ENCODE assay signal across 24 cellular contexts in genomic region chr15:76353903-76354302, GRCh38. TPM values are rescaled to one million over a fixed set of nuclear protein-coding genes. Genes with fewer than 3 reads are reported as not detected.
A peak's percentile ranks its signal among the peaks of the same experiment; 100 is the strongest.
DNase-seq lines count a peak whose midpoint lies in the region; ATAC-seq, FAIRE-seq and TF ChIP-seq lines count a peak whose summit lies in the region.
"Had no signal": no experiment of that assay in that cellular context is flagged by ENCODE, and none has a peak within 500 bp of the region (broad histone marks: within the 10 kb centered on the region; RNA-seq: fewer than 3 reads in every experiment).

No MANE protein-coding gene starts in this region.

- TF ChIP-seq CTCF in liver (IDR thresholded peaks at IDR 0.05; ENCODE audit: low read depth, low read length, missing input control): no peak
- no peak for TF ChIP-seq CTCF in HepG2 (CRISPR knock-in tag; IDR thresholded peaks at IDR 0.05)
- no peak for TF ChIP-seq CTCF in K562 (IDR thresholded peaks at IDR 0.05 in 2 of 3, conservative IDR thresholded peaks at IDR 0.05 in 1 of 3; ENCODE audit: insufficient read depth in 2 of 3, low read depth in 1 of 3, low read length in 3 of 3)
- no peak for TF ChIP-seq CTCF in osteocyte (IDR thresholded peaks at IDR 0.05)

- H3K79me2 ChIP-seq in HepG2 (ENCODE audit: insufficient read depth, low read length) (no peaks in the 10 kb centered on the region), K562 (ENCODE audit: control insufficient read depth, insufficient read depth, low read length) (no peaks in the 10 kb centered on the region)

- H2AFZ ChIP-seq in HepG2 (ENCODE audit: low read length) (no peak overlapping the region), K562 (ENCODE audit: low read depth, low read length) (no peak overlapping the region)
- H2AFZ ChIP-seq: GM23338 had no signal

- H3K9ac ChIP-seq in liver (ENCODE audit: low read depth in 1 of 2, low read length in 2 of 2): no peak overlapping the region
- no peak overlapping the region for H3K9ac ChIP-seq in HepG2 (ENCODE audit: insufficient read depth, low read depth, low read length)
- no peak overlapping the region for H3K9ac ChIP-seq in K562 (ENCODE audit: insufficient read depth in 1 of 2, low read depth in 2 of 2, low read length in 2 of 2)
- H3K9ac ChIP-seq in stomach smooth muscle (ENCODE audit: low read length in 2 of 2): peak overlapping the region in 1 of 2 donors; percentile 6
- H3K9ac ChIP-seq: BLaER1 had no signal

- H3K27me3 Mint-ChIP-seq in osteocyte (ENCODE audit: unreplicated experiment): peaks cover 26% of the 10 kb centered on the region

- H3K9me1 ChIP-seq in K562 (ENCODE audit: control insufficient read depth, insufficient read depth, low read length): no peaks in the 10 kb centered on the region

- no peaks in the 10 kb centered on the region for H3K36me3 Mint-ChIP-seq in osteocyte (ENCODE audit: unreplicated experiment)

- 70% methylated on average over 10 of the region's 10 CpGs for WGBS in liver
- WGBS in HepG2 (ENCODE audit: low lambda C conversion rate): 95% methylated on average over 10 of the region's 10 CpGs
- 18% methylated on average over 10 of the region's 10 CpGs for WGBS in K562 (ENCODE audit: insufficient coverage, low coverage, missing lambda C conversion rate)

- in situ Hi-C loops in HepG2 (cut with HindIII; ENCODE audit: extremely low pct_ligation_motif_present, low pct_unique_long_range_greater_than_20kb): no loop called here
- in situ Hi-C loops in K562 (cut with MboI): no loop called here

- H3K4me2 ChIP-seq in HepG2 (ENCODE audit: low read depth, low read length): no peak overlapping the region
- no peak overlapping the region for H3K4me2 ChIP-seq in K562 (ENCODE audit: insufficient read depth, low read length)
- H3K4me2 ChIP-seq: BLaER1, GM23338 had no signal

- no peak for DNase-seq in HepG2 (ENCODE audit: low spot score)
- no peak for DNase-seq in K562 (ENCODE audit: extremely low read depth in 1 of 4, low spot score in 3 of 4)
- DNase-seq in left lobe of liver (ENCODE audit: low spot score): peak; percentile 63
- DNase-seq in osteocyte (ENCODE audit: extremely low spot score, unreplicated experiment): no peak
- no peak for DNase-seq in NCI-H2171 treated with DMSO at 0.1 percent for 48 hours (lab: John Stamatoyannopoulos, UW)
- DNase-seq: CD4-positive, CD25-positive, alpha-beta regulatory T cell; CD8-positive, alpha-beta T cell; DMS 273 treated with DMSO at 0.1 percent for 48 hours; DMS79; EL; GDM1; H9; HFFc6 had no signal

- H3K27ac ChIP-seq in liver (ENCODE audit: low read depth in 1 of 2, low read length in 2 of 2) (no peak overlapping the region), HepG2 (ENCODE audit: extremely low read length, insufficient read depth, low read length) (no peak overlapping the region), K562 (ENCODE audit: extremely low read depth, low read depth, low read length) (no peak overlapping the region), stomach smooth muscle (ENCODE audit: low read length) (no peak overlapping the region)
- H3K27ac ChIP-seq: 22Rv1, BLaER1, C4-2B had no signal

- H3K9me3 ChIP-seq in liver (ENCODE audit: control insufficient read depth in 4 of 4, low read length in 3 of 4) (no peaks in the 10 kb centered on the region), HepG2 (ENCODE audit: low read length) (no peaks in the 10 kb centered on the region), K562 (replicated peaks; ENCODE audit: control insufficient read depth, insufficient read depth, low read depth, low read length) (no peaks in the 10 kb centered on the region), stomach smooth muscle (ENCODE audit: control insufficient read depth in 2 of 2, low read length in 2 of 2) (no peaks in the 10 kb centered on the region)
- H3K9me3 ChIP-seq: BLaER1 had no signal

- no peak for TF ChIP-seq POLR2A in HepG2 (IDR thresholded peaks at IDR 0.05; ENCODE audit: insufficient read depth in 1 of 2, low read depth in 2 of 2, low read length in 2 of 2)
- TF ChIP-seq POLR2A in K562 (conservative IDR thresholded peaks at IDR 0.05): no peak

- no peaks in the 10 kb centered on the region for H3K9me3 Mint-ChIP-seq in osteocyte (ENCODE audit: unreplicated experiment)
- H3K9me3 Mint-ChIP-seq: CD4-positive, CD25-positive, alpha-beta regulatory T cell; CD8-positive, alpha-beta T cell; GM23338; H9; HFFc6 had no signal

- H3K4me3 Mint-ChIP-seq in osteocyte (ENCODE audit: unreplicated experiment): no peak overlapping the region
- H3K4me3 Mint-ChIP-seq: B cell; CD4-positive, CD25-positive, alpha-beta regulatory T cell; CD8-positive, alpha-beta T cell; GM23338; H9; HFFc6 had no signal

- H3K27ac Mint-ChIP-seq in osteocyte (ENCODE audit: unreplicated experiment): no peak overlapping the region
- H3K27ac Mint-ChIP-seq: B cell; CD4-positive, CD25-positive, alpha-beta regulatory T cell; CD8-positive, alpha-beta T cell; GM23338; H9; HFFc6 had no signal

- intact Hi-C loops in HepG2 (cut with micrococcal nuclease; ENCODE audit: unreplicated experiment): no loop called here
- intact Hi-C loops in K562 (cut with micrococcal nuclease): no loop called here

- CTCF ChIA-PET in HepG2 (lab: Yijun Ruan, JAX; ENCODE audit: low intra/inter-chr PET ratio, low total read pairs) (no interaction called here), K562 (lab: Yijun Ruan, JAX; ENCODE audit: low intra/inter-chr PET ratio) (no interaction called here)

- H3K4me1 ChIP-seq in liver (ENCODE audit: control insufficient read depth in 4 of 4, insufficient read depth in 4 of 4, low read length in 3 of 4) (no peaks in the 10 kb centered on the region), HepG2 (ENCODE audit: insufficient read depth, low read length) (no peaks in the 10 kb centered on the region), K562 (replicated peaks in 1 of 2; ENCODE audit: control insufficient read depth in 2 of 2, insufficient read depth in 2 of 2, low read length in 2 of 2) (no peaks in the 10 kb centered on the region; a peak in 1 of 5 replicates), stomach smooth muscle (ENCODE audit: control insufficient read depth, insufficient read depth, low read length) (no peaks in the 10 kb centered on the region)
- H3K4me1 ChIP-seq: BLaER1 had no signal

- POLR2A ChIA-PET in HepG2 (lab: Yijun Ruan, JAX) (no interaction called here), K562 (lab: Yijun Ruan, JAX) (interaction anchor here (1.0 to 2.9 kb wide), 4 partner anchors 10 to 23 kb away, joined by 3 to 10 read pairs (median 4); no protein-coding TSS in a partner anchor)

- H3K36me3 ChIP-seq in liver (ENCODE audit: control insufficient read depth in 4 of 4, insufficient read depth in 3 of 4, low read depth in 1 of 4, low read length in 3 of 4) (peaks cover 0 to 2% (median 0%) of the 10 kb centered on the region in 4 donors), HepG2 (replicated peaks in 1 of 2; ENCODE audit: control insufficient read depth in 1 of 2, insufficient read depth in 2 of 2, low read length in 2 of 2) (no peaks in the 10 kb centered on the region), K562 (ENCODE audit: control insufficient read depth, insufficient read depth, low read length) (no peaks in the 10 kb centered on the region), stomach smooth muscle (ENCODE audit: control insufficient read depth in 2 of 2, insufficient read depth in 2 of 2, low read length in 2 of 2) (no peaks in the 10 kb centered on the region)
- H3K36me3 ChIP-seq: BLaER1 had no signal

- no TSS peak for BruUV-seq in HepG2 (replicated peaks; lab: Mats Ljungman, UMichigan)
- no TSS peak for BruUV-seq in K562 (replicated peaks; lab: Mats Ljungman, UMichigan)

- TF ChIP-seq EP300 in HepG2 (IDR thresholded peaks at IDR 0.05; ENCODE audit: low read depth in 2 of 2, low read length in 2 of 2) (no peak), HepG2 (CRISPR knock-in tag; IDR thresholded peaks at IDR 0.05; ENCODE audit: borderline replicate concordance) (no peak), K562 (IDR thresholded peaks at IDR 0.05; ENCODE audit: low read length) (no peak)

- TF ChIP-seq RAD21 in liver (IDR thresholded peaks at IDR 0.05) (no peak), HepG2 (CRISPR knock-in tag; IDR thresholded peaks at IDR 0.05) (no peak), K562 (CRISPR knock-in tag; conservative IDR thresholded peaks at IDR 0.05 in 1 of 2, IDR thresholded peaks at IDR 0.05 in 1 of 2) (no peak)

- no peaks in the 10 kb centered on the region for H3K27me3 ChIP-seq in liver (ENCODE audit: control insufficient read depth in 4 of 4, insufficient read depth in 4 of 4, low read length in 3 of 4)
- no peaks in the 10 kb centered on the region for H3K27me3 ChIP-seq in HepG2 (ENCODE audit: control insufficient read depth in 1 of 2, insufficient read depth in 2 of 2, low read length in 2 of 2)
- peaks cover 2 to 10% of the 10 kb centered on the region in 2 experiments; a peak in 2 of 5 replicates for H3K27me3 ChIP-seq in K562 (ENCODE audit: control insufficient read depth in 2 of 2, insufficient read depth in 2 of 2, low read length in 2 of 2)
- H3K27me3 ChIP-seq in stomach smooth muscle (ENCODE audit: control insufficient read depth in 1 of 2, insufficient read depth in 2 of 2, low read length in 2 of 2): no peaks in the 10 kb centered on the region

- no peak for FAIRE-seq in HepG2 (lab: Jason Lieb, UNC)
- FAIRE-seq in K562 (lab: Jason Lieb, UNC): no peak
- FAIRE-seq: D721Med had no signal

- no peaks in the 10 kb centered on the region for H4K20me1 ChIP-seq in HepG2 (ENCODE audit: insufficient read depth, low read length)
- H4K20me1 ChIP-seq in K562 (replicated peaks; ENCODE audit: control insufficient read depth, insufficient read depth, low read length): no peaks in the 10 kb centered on the region
- H4K20me1 ChIP-seq: BLaER1 had no signal

- H3K4me3 ChIP-seq in liver (ENCODE audit: low read depth in 1 of 3, low read length in 3 of 3) (no peak overlapping the region), HepG2 (replicated peaks in 1 of 3; ENCODE audit: insufficient read depth in 1 of 3, low read depth in 2 of 3, low read length in 3 of 3) (no peak overlapping the region), K562 (no peak overlapping the region), stomach smooth muscle (ENCODE audit: low read length in 2 of 2) (peak overlapping the region; percentile 29 to 41)
- H3K4me3 ChIP-seq: BLaER1, GM12878, GM23338 had no signal

- no peaks in the 10 kb centered on the region for H3K4me1 Mint-ChIP-seq in osteocyte (ENCODE audit: unreplicated experiment)
- H3K4me1 Mint-ChIP-seq: B cell; CD4-positive, CD25-positive, alpha-beta regulatory T cell; GM23338; H9 had no signal

- no peak for ATAC-seq in HepG2
- ATAC-seq in K562: peak; percentile 55; the same call in 2 of the 3 replicates
- peak; percentile 99 for ATAC-seq in left lobe of liver
- no peak for ATAC-seq in HG02981 (IDR thresholded peaks at IDR 0.05; ENCODE audit: unreplicated experiment)
- ATAC-seq: CD8-positive, alpha-beta T cell; GM12878; GM23338; HCT116 had no signal

RNA-seq across cellular contexts. Expression of gene ISL2, which starts 17.3 kb away (rescaled TPM):
- under 1 TPM in 1 of 2 donors, not detected in 1; 0.14 TPM for total RNA-seq in liver
- polyA plus RNA-seq in liver: under 1 TPM in 1 of 2 donors, not detected in 1; 0.03 TPM
- 2.5 and 5.1 TPM in 2 replicates for total RNA-seq in HepG2 (2016; rRNA removed; fragmentation: Illumina TruSeq; extraction: Trizol)
- 1.5 and 2.1 TPM in 2 replicates for total RNA-seq in HepG2 (2016; cell fraction: cytosol; rRNA removed; fragmentation: Illumina TruSeq; extraction: Trizol; ENCODE audit: low read depth)
- total RNA-seq in HepG2 (2016; cell fraction: insoluble cytoplasmic fraction; rRNA removed; fragmentation: Illumina TruSeq; extraction: Trizol): 3.0 and 4.9 TPM in 2 replicates
- 2.9 and 3.6 TPM in 2 replicates for total RNA-seq in HepG2 (2016; cell fraction: membrane; rRNA removed; fragmentation: Illumina TruSeq; extraction: Trizol)
- total RNA-seq in HepG2 (2016; cell fraction: nucleus; rRNA removed; fragmentation: Illumina TruSeq; extraction: Trizol): 5.5 and 5.8 TPM in 2 replicates
- polyA plus RNA-seq in HepG2 (2011; rRNA removed): 4.3 and 6.3 TPM in 2 replicates
- 3.7 and 5.2 TPM in 2 replicates for polyA plus RNA-seq in HepG2 (2011; cell fraction: cytosol; rRNA removed)
- 40.9 and 48.7 TPM in 2 replicates for polyA plus RNA-seq in HepG2 (2011; cell fraction: nucleus; rRNA removed)
- 3.6 and 6.5 TPM in 2 replicates for polyA plus RNA-seq in HepG2 (2012)
- polyA plus RNA-seq in HepG2 (2016; cell fraction: cytosol; fragmentation: Illumina TruSeq; extraction: Trizol; ENCODE audit: low read depth): 1.7 and 2.0 TPM in 2 replicates
- polyA plus RNA-seq in HepG2 (2016; cell fraction: insoluble cytoplasmic fraction; fragmentation: Illumina TruSeq; extraction: Trizol; ENCODE audit: low read depth): 3.6 and 3.7 TPM in 2 replicates
- polyA plus RNA-seq in HepG2 (2016; cell fraction: membrane; fragmentation: Illumina TruSeq; extraction: Trizol; ENCODE audit: low read depth): 1.8 and 2.1 TPM in 2 replicates
- polyA plus RNA-seq in HepG2 (2016; cell fraction: nucleus; fragmentation: Illumina TruSeq; extraction: Trizol; ENCODE audit: insufficient read depth, low read depth): 13.2 TPM in 2 replicates
- polyA minus RNA-seq in HepG2 (2011; rRNA and poly(A)+ RNA removed; ENCODE audit: low replicate concordance): 1.7 and 9.6 TPM in 2 replicates
- polyA minus RNA-seq in HepG2 (2011; cell fraction: cytosol; rRNA and poly(A)+ RNA removed): 4.3 and 7.4 TPM in 2 replicates
- 8.9 and 12.7 TPM in 2 replicates for polyA minus RNA-seq in HepG2 (2011; cell fraction: nucleus; rRNA and poly(A)+ RNA removed)
- 15.2 and 35.8 TPM in 2 replicates for total RNA-seq in K562 (2011; cell fraction: chromatin; rRNA removed; ENCODE audit: low replicate concordance)
- 27.8 and 28.4 TPM in 2 replicates for total RNA-seq in K562 (2011; cell fraction: nucleolus; rRNA removed)
- total RNA-seq in K562 (2011; cell fraction: nucleoplasm; rRNA removed): 14.1 and 16.9 TPM in 2 replicates
- total RNA-seq in K562 (2014; rRNA removed): 15.7 and 16.7 TPM in 2 replicates
- 2.9 and 3.4 TPM in 2 replicates for total RNA-seq in K562 (2014; rRNA removed; fragmentation: Illumina TruSeq; extraction: Trizol)
- 4.7 and 4.8 TPM in 2 replicates for total RNA-seq in K562 (2015; rRNA removed; fragmentation: Illumina TruSeq; extraction: Trizol)
- total RNA-seq in K562 (2021): 17.6 and 23.7 TPM in 2 replicates
- 4.0 and 5.7 TPM in 2 replicates for polyA plus RNA-seq in K562 (2011; rRNA removed)
- polyA plus RNA-seq in K562 (2011; cell fraction: cytosol; rRNA removed): 11.2 and 13.3 TPM in 2 replicates
- polyA plus RNA-seq in K562 (2011; cell fraction: nucleus; rRNA removed): 44.7 and 63.1 TPM in 2 replicates
- 7.7 and 17.9 TPM in 2 replicates for polyA plus RNA-seq in K562 (2012)
- polyA plus RNA-seq in K562 (2014; fragmentation: Illumina TruSeq; extraction: Trizol): 4.0 and 9.0 TPM in 2 replicates
- polyA plus RNA-seq in K562 (2014; fragmentation: Nextera tagmentation; extraction: Ambion mirVana): under 1 TPM; 0.15 to 0.35 TPM
- polyA plus RNA-seq in K562 (2014; rRNA removed): 16.7 and 17.0 TPM in 2 replicates
- polyA minus RNA-seq in K562 (2011; rRNA and poly(A)+ RNA removed): 3.1 and 3.9 TPM in 2 replicates
- polyA minus RNA-seq in K562 (2011; cell fraction: cytosol; rRNA and poly(A)+ RNA removed): 4.4 and 9.8 TPM in 2 replicates
- 16.2 and 19.0 TPM in 2 replicates for polyA minus RNA-seq in K562 (2011; cell fraction: nucleus; rRNA and poly(A)+ RNA removed)
- not detected for total RNA-seq in left lobe of liver
- not detected in 2 replicates for total RNA-seq in osteocyte
- total RNA-seq: CD8-positive, alpha-beta T cell had no signal
- polyA plus RNA-seq: CD4-positive, CD25-positive, alpha-beta regulatory T cell had no signal

RNA-seq across cellular contexts. Expression of gene ETFA, which starts 42.6 kb away (rescaled TPM):
- 100 to 1,000 TPM in 1 of 2 donors, 10 to 100 TPM in 1; 92.6 to 242 TPM for total RNA-seq in liver
- polyA plus RNA-seq in liver: 100 to 1,000 TPM; 337 to 342 TPM
- 396 and 456 TPM in 2 replicates for total RNA-seq in HepG2 (2016; rRNA removed; fragmentation: Illumina TruSeq; extraction: Trizol)
- 368 and 410 TPM in 2 replicates for total RNA-seq in HepG2 (2016; cell fraction: cytosol; rRNA removed; fragmentation: Illumina TruSeq; extraction: Trizol; ENCODE audit: low read depth)
- total RNA-seq in HepG2 (2016; cell fraction: insoluble cytoplasmic fraction; rRNA removed; fragmentation: Illumina TruSeq; extraction: Trizol): 386 and 515 TPM in 2 replicates
- 164 and 175 TPM in 2 replicates for total RNA-seq in HepG2 (2016; cell fraction: membrane; rRNA removed; fragmentation: Illumina TruSeq; extraction: Trizol)
- 159 and 170 TPM in 2 replicates for total RNA-seq in HepG2 (2016; cell fraction: nucleus; rRNA removed; fragmentation: Illumina TruSeq; extraction: Trizol)
- 221 and 291 TPM in 2 replicates for polyA plus RNA-seq in HepG2 (2011; rRNA removed)
- 171 and 237 TPM in 2 replicates for polyA plus RNA-seq in HepG2 (2011; cell fraction: cytosol; rRNA removed)
- polyA plus RNA-seq in HepG2 (2011; cell fraction: nucleus; rRNA removed): 66.6 and 86.3 TPM in 2 replicates
- polyA plus RNA-seq in HepG2 (2012): 209 and 241 TPM in 2 replicates
- polyA plus RNA-seq in HepG2 (2016; cell fraction: cytosol; fragmentation: Illumina TruSeq; extraction: Trizol; ENCODE audit: low read depth): 67.4 and 75.2 TPM in 2 replicates
- 426 and 472 TPM in 2 replicates for polyA plus RNA-seq in HepG2 (2016; cell fraction: insoluble cytoplasmic fraction; fragmentation: Illumina TruSeq; extraction: Trizol; ENCODE audit: low read depth)
- 74.9 and 81.8 TPM in 2 replicates for polyA plus RNA-seq in HepG2 (2016; cell fraction: membrane; fragmentation: Illumina TruSeq; extraction: Trizol; ENCODE audit: low read depth)
- 213 and 215 TPM in 2 replicates for polyA plus RNA-seq in HepG2 (2016; cell fraction: nucleus; fragmentation: Illumina TruSeq; extraction: Trizol; ENCODE audit: insufficient read depth, low read depth)
- polyA minus RNA-seq in HepG2 (2011; rRNA and poly(A)+ RNA removed; ENCODE audit: low replicate concordance): 123 and 181 TPM in 2 replicates
- polyA minus RNA-seq in HepG2 (2011; cell fraction: cytosol; rRNA and poly(A)+ RNA removed): 116 and 138 TPM in 2 replicates
- 103 and 120 TPM in 2 replicates for polyA minus RNA-seq in HepG2 (2011; cell fraction: nucleus; rRNA and poly(A)+ RNA removed)
- total RNA-seq in K562 (2011; cell fraction: chromatin; rRNA removed; ENCODE audit: low replicate concordance): 146 and 261 TPM in 2 replicates
- total RNA-seq in K562 (2011; cell fraction: nucleolus; rRNA removed): 96.2 and 100 TPM in 2 replicates
- total RNA-seq in K562 (2011; cell fraction: nucleoplasm; rRNA removed): 157 and 209 TPM in 2 replicates
- 161 and 191 TPM in 2 replicates for total RNA-seq in K562 (2014; rRNA removed)
- 312 and 341 TPM in 2 replicates for total RNA-seq in K562 (2014; rRNA removed; fragmentation: Illumina TruSeq; extraction: Trizol)
- 210 and 240 TPM in 2 replicates for total RNA-seq in K562 (2015; rRNA removed; fragmentation: Illumina TruSeq; extraction: Trizol)
- total RNA-seq in K562 (2021): 258 and 263 TPM in 2 replicates
- polyA plus RNA-seq in K562 (2011; rRNA removed): 394 and 543 TPM in 2 replicates
- 152 and 278 TPM in 2 replicates for polyA plus RNA-seq in K562 (2011; cell fraction: cytosol; rRNA removed)
- 72.1 and 126 TPM in 2 replicates for polyA plus RNA-seq in K562 (2011; cell fraction: nucleus; rRNA removed)
- 193 and 269 TPM in 2 replicates for polyA plus RNA-seq in K562 (2012)
- 232 and 238 TPM in 2 replicates for polyA plus RNA-seq in K562 (2014; fragmentation: Illumina TruSeq; extraction: Trizol)
- 100 to 1,000 TPM; 130 to 134 TPM for polyA plus RNA-seq in K562 (2014; fragmentation: Nextera tagmentation; extraction: Ambion mirVana)
- polyA plus RNA-seq in K562 (2014; rRNA removed): 200 and 253 TPM in 2 replicates
- 348 and 381 TPM in 2 replicates for polyA minus RNA-seq in K562 (2011; rRNA and poly(A)+ RNA removed)
- polyA minus RNA-seq in K562 (2011; cell fraction: cytosol; rRNA and poly(A)+ RNA removed): 108 and 109 TPM in 2 replicates
- polyA minus RNA-seq in K562 (2011; cell fraction: nucleus; rRNA and poly(A)+ RNA removed): 49.1 and 73.3 TPM in 2 replicates
- 291 TPM for total RNA-seq in left lobe of liver
- total RNA-seq in osteocyte: 98.2 and 102 TPM in 2 replicates

Comparison
In these comparisons a context has a peak if more than half of its experiments do, and no peak if none do; other contexts are left out.
1. H3K4me3 ChIP-seq: peak in stomach smooth muscle (2 of 2); none in liver (0 of 3), HepG2 (0 of 3) and K562 (single experiment).
2. ATAC-seq: peak in K562 (single experiment) and left lobe of liver (single experiment); none in HepG2 (single experiment) and HG02981 (single experiment).